In the genomic region with DNA sequence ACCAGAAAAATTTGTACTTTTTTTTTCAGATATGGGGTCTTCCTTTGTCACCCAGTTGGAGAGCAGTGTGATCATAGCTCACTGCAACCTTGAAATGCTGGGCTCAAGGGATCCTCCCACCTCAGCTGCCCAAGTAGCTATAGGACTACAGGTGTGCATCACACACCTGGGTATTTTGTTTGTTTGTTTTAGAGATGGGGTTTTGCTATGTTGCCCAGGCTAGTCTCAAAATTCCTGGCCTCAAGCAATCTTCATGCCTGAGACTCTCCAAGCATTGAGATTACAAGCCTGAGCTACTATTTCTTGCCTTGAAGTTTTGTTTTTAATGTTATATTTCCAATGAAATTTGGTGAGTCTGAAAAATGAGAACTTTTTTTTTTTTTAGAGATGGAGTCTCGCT, we compare ENCODE assay signal across 1 cellular context.
TF ChIP-seq lines count a peak whose summit lies in the region.

No MANE protein-coding gene starts in this region.

TF ChIP-seq in H1, 55 proteins besides CTCF, POLR2A, EP300 and RAD21 (continued from another document):
- TF ChIP-seq, protein P1, sequence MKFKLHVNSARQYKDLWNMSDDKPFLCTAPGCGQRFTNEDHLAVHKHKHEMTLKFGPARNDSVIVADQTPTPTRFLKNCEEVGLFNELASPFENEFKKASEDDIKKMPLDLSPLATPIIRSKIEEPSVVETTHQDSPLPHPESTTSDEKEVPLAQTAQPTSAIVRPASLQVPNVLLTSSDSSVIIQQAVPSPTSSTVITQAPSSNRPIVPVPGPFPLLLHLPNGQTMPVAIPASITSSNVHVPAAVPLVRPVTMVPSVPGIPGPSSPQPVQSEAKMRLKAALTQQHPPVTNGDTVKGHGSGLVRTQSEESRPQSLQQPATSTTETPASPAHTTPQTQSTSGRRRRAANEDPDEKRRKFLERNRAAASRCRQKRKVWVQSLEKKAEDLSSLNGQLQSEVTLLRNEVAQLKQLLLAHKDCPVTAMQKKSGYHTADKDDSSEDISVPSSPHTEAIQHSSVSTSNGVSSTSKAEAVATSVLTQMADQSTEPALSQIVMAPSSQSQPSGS (IDR thresholded peaks at IDR 0.05; ENCODE audit: low read length): no peak
- no peak for TF ChIP-seq SP1 (IDR thresholded peaks at IDR 0.05; ENCODE audit: low read depth, low read length)
- TF ChIP-seq GABPA (IDR thresholded peaks at IDR 0.05; ENCODE audit: borderline replicate concordance, insufficient read depth, low read length): no peak
- TF ChIP-seq NANOG (IDR thresholded peaks at IDR 0.05; ENCODE audit: insufficient read depth, low read depth, low read length, poor library complexity, severe bottlenecking): no peak
- no peak for TF ChIP-seq TAF1 (IDR thresholded peaks at IDR 0.05; ENCODE audit: low read depth, low read length)
TF ChIP-seq in H1: peak in this region for 0.
